Comparison of ENCODE assay signal across 8 cellular contexts in the genomic region with DNA sequence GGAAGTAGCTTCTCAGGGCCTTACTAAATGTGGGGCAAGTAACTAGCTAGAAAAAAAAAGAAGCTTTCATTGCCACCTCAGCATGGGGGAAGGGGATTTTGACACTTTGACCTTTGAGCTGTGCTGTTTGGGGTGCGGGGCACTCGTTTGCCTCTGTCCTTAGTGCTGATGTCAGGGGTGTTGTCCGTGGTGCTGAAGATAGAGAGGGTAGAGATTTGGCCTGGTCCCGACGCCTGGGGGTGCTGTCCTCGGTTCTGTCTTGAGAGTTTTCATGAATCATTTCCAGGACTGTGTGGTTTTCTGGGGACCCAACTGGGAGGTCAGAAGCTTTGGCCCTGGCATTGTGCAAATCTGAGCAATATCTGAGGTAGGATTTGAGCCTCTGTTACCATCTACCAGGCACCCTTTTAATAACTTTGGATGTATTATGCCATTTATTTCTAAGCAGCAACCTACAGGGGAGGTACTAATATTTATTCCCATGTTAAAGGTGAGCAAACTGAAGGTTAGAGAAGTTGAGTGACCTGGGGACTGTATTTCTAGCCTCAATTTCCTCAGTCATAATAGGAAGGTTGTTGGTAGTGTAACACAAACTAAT.
DNase-seq lines count a peak whose midpoint lies in the region; ATAC-seq and TF ChIP-seq lines count a peak whose summit lies in the region.

No MANE protein-coding gene starts in this region.

- no peak for TF ChIP-seq EP300 in stomach (IDR thresholded peaks at IDR 0.05)

- TF ChIP-seq CTCF in GM10248 (IDR thresholded peaks at IDR 0.05; ENCODE audit: control extremely low read depth, extremely low read depth, low read depth, missing control alignments): no peak
- no peak for TF ChIP-seq CTCF in right lobe of liver (IDR thresholded peaks at IDR 0.05)
- TF ChIP-seq CTCF in prostate gland (IDR thresholded peaks at IDR 0.05): no peak
- TF ChIP-seq CTCF in stomach (IDR thresholded peaks at IDR 0.05): no peak

- ATAC-seq in right lobe of liver (peak; percentile 33 to 55 (median 48)), right cardiac atrium (no peak)

- peak; percentile 51 for DNase-seq in GM10248 (ENCODE audit: extremely low spot score)
- peak; percentile 16 for DNase-seq in NCI-H1048 (lab: John Stamatoyannopoulos, UW)
- DNase-seq in activated naive CD4-positive, alpha-beta T cell treated with anti-CD3 and anti-CD28 coated beads, Interleukin-2, amount 50 U/mL, for 16 hours: peak; percentile 18
- no peak for DNase-seq in right lobe of liver
- DNase-seq in putamen (ENCODE audit: low spot score): no peak
- DNase-seq in prostate gland (ENCODE audit: low spot score): no peak
- DNase-seq in stomach: no peak
- DNase-seq in right cardiac atrium: no peak

- H3K4me3 ChIP-seq in right lobe of liver (no peak overlapping the region), prostate gland (no peak overlapping the region), stomach (no peak overlapping the region), right cardiac atrium (ENCODE audit: low read length) (no peak overlapping the region)

- TF ChIP-seq POLR2A in right lobe of liver (IDR thresholded peaks at IDR 0.05): no peak
- no peak for TF ChIP-seq POLR2A in prostate gland (IDR thresholded peaks at IDR 0.05)
- no peak for TF ChIP-seq POLR2A in stomach (IDR thresholded peaks at IDR 0.05)

- CTCF ChIA-PET in GM10248 (lab: Yijun Ruan, JAX): interaction anchor here (1.5 kb wide), 1 partner anchor 16 kb away, joined by 4 read pairs; no protein-coding TSS in a partner anchor

- no peaks in the 10 kb centered on the region for H3K36me3 ChIP-seq in right lobe of liver
- H3K36me3 ChIP-seq in prostate gland: no peaks in the 10 kb centered on the region
- H3K36me3 ChIP-seq in stomach: no peaks in the 10 kb centered on the region

- intact Hi-C loops in right lobe of liver (cut with DNase I) (no loop called here), prostate gland (cut with DNase I) (no loop called here), stomach (cut with DNase I; ENCODE audit: low total_unique reads) (no loop called here), right cardiac atrium (cut with DNase I) (no loop called here)

- no peaks in the 10 kb centered on the region for H3K9me3 ChIP-seq in right lobe of liver
- no peaks in the 10 kb centered on the region for H3K9me3 ChIP-seq in prostate gland
- peaks cover 0 to 13% (median 7%) of the 10 kb centered on the region in 4 donors for H3K9me3 ChIP-seq in stomach
- no peaks in the 10 kb centered on the region for H3K9me3 ChIP-seq in right cardiac atrium (ENCODE audit: control insufficient read depth, low read length)

- H3K27ac ChIP-seq in right lobe of liver (no peak overlapping the region), prostate gland (no peak overlapping the region), stomach (no peak overlapping the region), right cardiac atrium (ENCODE audit: low read length) (no peak overlapping the region)

- 2% methylated on average over 6 of the region's 6 CpGs for WGBS in right lobe of liver (ENCODE audit: insufficient coverage, low coverage, low lambda C conversion rate, missing lambda C conversion rate)
- 3% methylated on average over 6 of the region's 6 CpGs for WGBS in prostate gland
- 1 to 3% (median 1%) methylated on average over 6 of the region's 6 CpGs for WGBS in stomach, 5 donors
- under 1% methylated on average over 6 of the region's 6 CpGs for WGBS in right cardiac atrium

- POLR2A ChIA-PET in GM10248 (lab: Yijun Ruan, JAX): no interaction called here

- H3K27me3 ChIP-seq in right lobe of liver: no peaks in the 10 kb centered on the region
- no peaks in the 10 kb centered on the region for H3K27me3 ChIP-seq in prostate gland (replicated peaks; ENCODE audit: insufficient read depth)
- H3K27me3 ChIP-seq in stomach: peaks cover 0 to 20% (median 0%) of the 10 kb centered on the region in 3 donors
- no peaks in the 10 kb centered on the region for H3K27me3 ChIP-seq in right cardiac atrium (ENCODE audit: control insufficient read depth, insufficient read depth)

- H3K4me1 ChIP-seq in right lobe of liver: no peaks in the 10 kb centered on the region
- H3K4me1 ChIP-seq in prostate gland (replicated peaks): no peaks in the 10 kb centered on the region
- H3K4me1 ChIP-seq in stomach: no peaks in the 10 kb centered on the region
- no peaks in the 10 kb centered on the region for H3K4me1 ChIP-seq in right cardiac atrium (ENCODE audit: control insufficient read depth, insufficient read depth, low read length)

Comparison
In these comparisons a context has a peak if more than half of its experiments do, and no peak if none do; other contexts are left out.
1. DNase-seq: peak in GM10248 (single experiment), NCI-H1048 (single experiment) and activated naive CD4-positive, alpha-beta T cell treated with anti-CD3 and anti-CD28 coated beads, Interleukin-2, amount 50 U/mL, for 16 hours (single experiment); none in right lobe of liver (0 of 3), putamen (single experiment), prostate gland (single experiment), stomach (single experiment) and right cardiac atrium (0 of 3).
2. ATAC-seq: peak in right lobe of liver (4 of 4); none in right cardiac atrium (0 of 2).